19 cellular contexts compared by ENCODE assay signal in genomic region chr7:135343361-135343760, GRCh38.
DNase-seq lines count a peak whose midpoint lies in the region; ATAC-seq and TF ChIP-seq lines count a peak whose summit lies in the region.
"Had no signal": no experiment of that assay in that cellular context is flagged by ENCODE, and none has a peak within 500 bp of the region (broad histone marks: within the 10 kb centered on the region; RNA-seq: fewer than 3 reads in every experiment).

No MANE protein-coding gene starts in this region.

- no TSS peak for BruUV-seq in IMR-90 (replicated peaks; lab: Mats Ljungman, UMichigan)

- H4K8ac ChIP-seq in IMR-90 (ENCODE audit: low read depth in 2 of 2, low read length in 2 of 2), result no peak overlapping the region

- H2BK20ac ChIP-seq in IMR-90 (ENCODE audit: low read depth, low read length), result no peak overlapping the region

- H3K14ac ChIP-seq in IMR-90 (replicated peaks; ENCODE audit: low read depth, low read length), result no peak overlapping the region

- POLR2A ChIA-PET in IMR-90 (lab: Charles Lee; ENCODE audit: unreplicated experiment), result no interaction called here

- H3K9me3 ChIP-seq in IMR-90 (ENCODE audit: control insufficient read depth, insufficient read depth, low read length) (no peaks in the 10 kb centered on the region), neural cell (ENCODE audit: low read length) (no peaks in the 10 kb centered on the region)
- H3K9me3 ChIP-seq: BE2C had no signal

- no peak overlapping the region for H2BK15ac ChIP-seq in IMR-90 (ENCODE audit: low read depth, low read length)

- H4K20me1 ChIP-seq in IMR-90 (ENCODE audit: insufficient read depth, low read length), result no peaks in the 10 kb centered on the region
- no peaks in the 10 kb centered on the region for H4K20me1 ChIP-seq in KMS-11 (ENCODE audit: insufficient read depth)
- H4K20me1 ChIP-seq in neural cell (ENCODE audit: insufficient read depth), result no peaks in the 10 kb centered on the region

- ATAC-seq in IMR-90 (ENCODE audit: low read depth) (no peak), GM21619 (IDR thresholded peaks at IDR 0.05; ENCODE audit: unreplicated experiment) (no peak), HG02610 (IDR thresholded peaks at IDR 0.05; ENCODE audit: unreplicated experiment) (no peak), HG02763 (IDR thresholded peaks at IDR 0.05; ENCODE audit: unreplicated experiment) (no peak)
- ATAC-seq: GM12878, HCT116, HepG2 had no signal

- CTCF ChIA-PET in IMR-90 (lab: Yijun Ruan, JAX), result no interaction called here

- H2AK9ac ChIP-seq in IMR-90 (replicated peaks; ENCODE audit: low read depth, low read length, poor library complexity), result no peak overlapping the region

- H2BK5ac ChIP-seq in IMR-90 (ENCODE audit: low read depth, low read length, poor library complexity, severe bottlenecking), result no peak overlapping the region

- H3K9ac ChIP-seq in IMR-90 (ENCODE audit: low read depth, low read length) (no peak overlapping the region), KMS-11 (no peak overlapping the region), neural cell (ENCODE audit: low read length) (peak overlapping the region; percentile 27)
- H3K9ac ChIP-seq: GM23248 had no signal

- H3K36me3 ChIP-seq in IMR-90 (ENCODE audit: control insufficient read depth, insufficient read depth, low read length), result no peaks in the 10 kb centered on the region
- H3K36me3 ChIP-seq in KMS-11 (ENCODE audit: insufficient read depth), result no peaks in the 10 kb centered on the region
- H3K36me3 ChIP-seq in neural cell (ENCODE audit: insufficient read depth, low read length), result no peaks in the 10 kb centered on the region
- H3K36me3 ChIP-seq: BE2C had no signal

- intact Hi-C loops in IMR-90 (cut with micrococcal nuclease), result no loop called here

- no peak overlapping the region for H3K56ac ChIP-seq in IMR-90 (ENCODE audit: extremely low read depth, insufficient read depth, low read length)

- H2AK5ac ChIP-seq in IMR-90 (ENCODE audit: low read depth, low read length), result no peak overlapping the region

- H3K23ac ChIP-seq in IMR-90 (ENCODE audit: low read depth, low read length), result no peak overlapping the region; the same call in 1 of the 2 replicates

- no peak overlapping the region for H3K4me2 ChIP-seq in IMR-90 (ENCODE audit: low read depth, low read length)
- peak overlapping the region; percentile 35; the same call in 1 of the 2 replicates for H3K4me2 ChIP-seq in KMS-11
- H3K4me2 ChIP-seq in neural cell (ENCODE audit: low read length), result no peak overlapping the region

- no peak overlapping the region for H3K4me3 ChIP-seq in IMR-90 (ENCODE audit: insufficient read depth, low read depth, low read length)
- no peak overlapping the region for H3K4me3 ChIP-seq in KMS-11 (IDR thresholded peaks at IDR 0.05; ENCODE audit: insufficient read depth, low read depth, low read length)
- H3K4me3 ChIP-seq in neural cell (ENCODE audit: low read length), result peak overlapping the region; percentile 49
- H3K4me3 ChIP-seq: GM12878, GM23248 had no signal

- no CpG with 5 or more reads among the region's 2 CpGs for WGBS in IMR-90 (ENCODE audit: extremely low coverage in 2 of 2, insufficient read length in 1 of 2), 2 experiments

- H3K4ac ChIP-seq in IMR-90 (ENCODE audit: low read depth, low read length), result no peak overlapping the region

- no peaks in the 10 kb centered on the region for H3K79me1 ChIP-seq in IMR-90 (ENCODE audit: low read depth in 1 of 2, low read length in 2 of 2)

- no peaks in the 10 kb centered on the region for H3K9me3 Mint-ChIP-seq in brain
- H3K9me3 Mint-ChIP-seq: CD8-positive, alpha-beta memory T cell; HFFc6 had no signal

- no peak for DNase-seq in IMR-90
- DNase-seq: ACHN; CD4-positive, CD25-positive, alpha-beta regulatory T cell; CD8-positive, alpha-beta memory T cell; DMS53; DND-41; GM23248; H7; HFFc6 had no signal

- no peaks in the 10 kb centered on the region for H3K4me1 ChIP-seq in IMR-90 (ENCODE audit: control insufficient read depth, insufficient read depth, low read length)
- peaks cover 13% of the 10 kb centered on the region for H3K4me1 ChIP-seq in KMS-11 (ENCODE audit: low read depth, poor library complexity, severe bottlenecking)

- H3K36me3 Mint-ChIP-seq in brain, result no peaks in the 10 kb centered on the region
- H3K36me3 Mint-ChIP-seq: CD4-positive, CD25-positive, alpha-beta regulatory T cell; CD8-positive, alpha-beta memory T cell had no signal

- no peak overlapping the region for H4K5ac ChIP-seq in IMR-90 (ENCODE audit: low read depth, low read length)

- H2BK120ac ChIP-seq in IMR-90 (ENCODE audit: low read depth, low read length), result no peak overlapping the region

- H3K18ac ChIP-seq in IMR-90 (ENCODE audit: low read depth, low read length), result no peak overlapping the region

- no peak for TF ChIP-seq RAD21 in IMR-90 (IDR thresholded peaks at IDR 0.05; ENCODE audit: low read length)
- no peak for TF ChIP-seq RAD21 in neural cell (conservative IDR thresholded peaks at IDR 0.05)

- TF ChIP-seq POLR2A in IMR-90 (IDR thresholded peaks at IDR 0.05; ENCODE audit: low read depth, low read length), result no peak

- H3K9me2 ChIP-seq in neural cell (ENCODE audit: insufficient read depth, low read length), result no peaks in the 10 kb centered on the region

- H3K27ac Mint-ChIP-seq in brain, result peak overlapping the region in 4 of 5 experiments; percentile 25 to 99 (median 90)
- H3K27ac Mint-ChIP-seq: CD4-positive, CD25-positive, alpha-beta regulatory T cell; HFFc6 had no signal

- no peaks in the 10 kb centered on the region for H3F3A ChIP-seq in neural cell (ENCODE audit: insufficient read depth, low read length, poor library complexity, severe bottlenecking)

- no peak overlapping the region for H3K27ac ChIP-seq in IMR-90 (ENCODE audit: insufficient read depth, low read length)
- H3K27ac ChIP-seq in KMS-11, result no peak overlapping the region
- H3K27ac ChIP-seq in neural cell (ENCODE audit: low read length), result peak overlapping the region; percentile 82
- H3K27ac ChIP-seq: GM23248 had no signal

- H3K27me3 ChIP-seq in IMR-90 (ENCODE audit: control insufficient read depth, insufficient read depth, low read length), result peaks cover 15% of the 10 kb centered on the region
- no peaks in the 10 kb centered on the region for H3K27me3 ChIP-seq in KMS-11 (ENCODE audit: insufficient read depth, low read depth)
- H3K27me3 ChIP-seq in neural cell (ENCODE audit: insufficient read depth, low read depth, low read length), result no peaks in the 10 kb centered on the region
- H3K27me3 ChIP-seq: BE2C had no signal

- peak overlapping the region in 2 of 5 experiments; percentile 58 to 64 for H3K4me3 Mint-ChIP-seq in brain
- H3K4me3 Mint-ChIP-seq: CD4-positive, CD25-positive, alpha-beta regulatory T cell; CD8-positive, alpha-beta memory T cell; HFFc6 had no signal

- no peaks in the 10 kb centered on the region for H3K9me1 ChIP-seq in IMR-90 (ENCODE audit: insufficient read depth, low read length)

- no peak for TF ChIP-seq EP300 in neural cell (conservative IDR thresholded peaks at IDR 0.05; ENCODE audit: poor library complexity, severe bottlenecking)

- H4K91ac ChIP-seq in IMR-90 (ENCODE audit: insufficient read depth, low read depth, low read length), result no peak overlapping the region

- dilution Hi-C loops in IMR-90 (cut with HindIII; ENCODE audit: low sequenced_read_pairs, unreplicated experiment), result no loop called here

- no peak for TF ChIP-seq CTCF in IMR-90 (conservative IDR thresholded peaks at IDR 0.05; ENCODE audit: low read depth, low read length)
- no peak for TF ChIP-seq CTCF in KMS-11 (conservative IDR thresholded peaks at IDR 0.05; ENCODE audit: low read depth, low read length)
- no peak for TF ChIP-seq CTCF in brain (conservative IDR thresholded peaks at IDR 0.05)
- TF ChIP-seq CTCF in neural cell (IDR thresholded peaks at IDR 0.05; ENCODE audit: poor library complexity, severe bottlenecking), result no peak

- H3K79me2 ChIP-seq in KMS-11 (ENCODE audit: insufficient read depth, low read depth), result no peaks in the 10 kb centered on the region
- H3K79me2 ChIP-seq in neural cell (replicated peaks; ENCODE audit: insufficient read depth, low read length), result no peaks in the 10 kb centered on the region

- in situ Hi-C loops in IMR-90 (cut with MboI; ENCODE audit: low sequenced_read_pairs), result no loop called here

- peaks cover 12% of the 10 kb centered on the region for H3K4me1 Mint-ChIP-seq in brain
- H3K4me1 Mint-ChIP-seq: CD4-positive, CD25-positive, alpha-beta regulatory T cell; CD8-positive, alpha-beta memory T cell had no signal

- peak overlapping the region; percentile 19 for H2AFZ ChIP-seq in IMR-90 (replicated peaks; ENCODE audit: low read length, poor library complexity)
- H2AFZ ChIP-seq in KMS-11 (ENCODE audit: low read depth), result peak overlapping the region; percentile 37; the same call in 1 of the 2 replicates
- no peak overlapping the region for H2AFZ ChIP-seq in neural cell (ENCODE audit: low read depth, low read length)
- H2AFZ ChIP-seq: GM23248 had no signal

- H3K27me3 Mint-ChIP-seq in brain, result no peaks in the 10 kb centered on the region
- H3K27me3 Mint-ChIP-seq: CD4-positive, CD25-positive, alpha-beta regulatory T cell had no signal

TF ChIP-seq in IMR-90, 13 proteins besides CTCF, POLR2A, EP300 and RAD21:
- TF ChIP-seq CEBPB (IDR thresholded peaks at IDR 0.05; ENCODE audit: low read depth, low read length) (no peak), RFX5 (IDR thresholded peaks at IDR 0.05; ENCODE audit: low read depth, low read length) (no peak), FOS (IDR thresholded peaks at IDR 0.05; ENCODE audit: low read depth, low read length) (no peak), BHLHE40 (IDR thresholded peaks at IDR 0.05; ENCODE audit: low read depth, low read length) (no peak), NFE2L2 (IDR thresholded peaks at IDR 0.05; ENCODE audit: low read depth, low read length) (no peak), RCOR1 (IDR thresholded peaks at IDR 0.05; ENCODE audit: insufficient replicate concordance, low read length) (no peak), SMC3 (IDR thresholded peaks at IDR 0.05; ENCODE audit: low read depth, low read length) (no peak), MAFK (IDR thresholded peaks at IDR 0.05; ENCODE audit: low read depth, low read length) (no peak)

TF ChIP-seq in neural cell, 6 proteins besides CTCF, POLR2A, EP300 and RAD21 (continues in another document):
- no peak for TF ChIP-seq MXI1 (conservative IDR thresholded peaks at IDR 0.05; ENCODE audit: poor library complexity, severe bottlenecking)
- no peak for TF ChIP-seq TAF1 (IDR thresholded peaks at IDR 0.05; ENCODE audit: low read depth)
